8 cellular contexts compared by ENCODE assay signal in genomic region chr5:30040483-30041116, GRCh38.
DNase-seq lines count a peak whose midpoint lies in the region; ATAC-seq, FAIRE-seq and TF ChIP-seq lines count a peak whose summit lies in the region.

No MANE protein-coding gene starts in this region.

- TF ChIP-seq EP300 in SK-N-SH (IDR thresholded peaks at IDR 0.05; ENCODE audit: borderline replicate concordance in 1 of 2, low read depth in 1 of 2, low read length in 1 of 2) = no peak

- peak overlapping the region; percentile 64; the same call in 1 of the 2 replicates for H2AFZ ChIP-seq in SK-N-SH (ENCODE audit: low read depth)

- H3K36me3 ChIP-seq in SK-N-SH (replicated peaks in 1 of 2; ENCODE audit: control insufficient read depth in 1 of 2, insufficient read depth in 2 of 2, low read length in 1 of 2) (no peaks in the 10 kb centered on the region), small intestine (ENCODE audit: control insufficient read depth in 2 of 2, insufficient read depth in 2 of 2, low read length in 2 of 2) (no peaks in the 10 kb centered on the region)

- H3K4me1 ChIP-seq in SK-N-SH (ENCODE audit: control insufficient read depth in 1 of 2, insufficient read depth in 2 of 2, low read depth in 1 of 2, low read length in 1 of 2) (peaks cover 0 to 4% of the 10 kb centered on the region in 2 experiments; a peak in 1 of 4 replicates), small intestine (ENCODE audit: control insufficient read depth in 2 of 2, insufficient read depth in 1 of 2, low read depth in 1 of 2, low read length in 1 of 2) (no peaks in the 10 kb centered on the region)

- no peak overlapping the region for H3K9ac ChIP-seq in SK-N-SH

- H3K9me3 ChIP-seq in SK-N-SH = no peaks in the 10 kb centered on the region
- no peaks in the 10 kb centered on the region for H3K9me3 ChIP-seq in small intestine (ENCODE audit: control insufficient read depth, low read depth)

- ATAC-seq in GM21529 (IDR thresholded peaks at IDR 0.05; ENCODE audit: unreplicated experiment) (peak; percentile 73), GM18502 (IDR thresholded peaks at IDR 0.05; ENCODE audit: poor library complexity, unreplicated experiment) (no peak)

- no peaks in the 10 kb centered on the region for H4K20me1 ChIP-seq in SK-N-SH (ENCODE audit: insufficient read depth)

- POLR2A ChIA-PET in SK-N-SH (lab: Yijun Ruan, JAX) = no interaction called here

- H3K27me3 ChIP-seq in SK-N-SH (ENCODE audit: insufficient read depth) (no peaks in the 10 kb centered on the region), small intestine (ENCODE audit: control insufficient read depth in 2 of 2, insufficient read depth in 2 of 2, low read length in 2 of 2) (no peaks in the 10 kb centered on the region)

- no peaks in the 10 kb centered on the region for H3F3A ChIP-seq in SK-N-SH (replicated peaks; ENCODE audit: insufficient read depth)

- H3K4me2 ChIP-seq in SK-N-SH = no peak overlapping the region

- H3K27ac ChIP-seq in C4-2B (no peak overlapping the region), SK-N-SH (ENCODE audit: low read depth in 2 of 2, low read length in 1 of 2) (no peak overlapping the region), small intestine (ENCODE audit: low read depth in 1 of 2, low read length in 1 of 2) (no peak overlapping the region)

- WGBS in SK-N-SH (ENCODE audit: low lambda C conversion rate) = 3% methylated on average over 6 of the region's 6 CpGs
- WGBS in small intestine, 3 donors = 22 to 29% (median 25%) methylated on average over 6 of the region's 6 CpGs

- TF ChIP-seq RAD21 in SK-N-SH (IDR thresholded peaks at IDR 0.05; ENCODE audit: low read length) = peak; percentile 82

- H3K79me2 ChIP-seq in SK-N-SH (ENCODE audit: insufficient read depth) = no peaks in the 10 kb centered on the region

- H3K4me3 ChIP-seq in SK-N-SH (ENCODE audit: low read depth in 2 of 2, low read length in 1 of 2) (no peak overlapping the region; a peak in 1 of 4 replicates), foreskin fibroblast (ENCODE audit: low read depth in 1 of 2, low read length in 2 of 2) (no peak overlapping the region), small intestine (ENCODE audit: low read depth in 1 of 2, low read length in 2 of 2) (no peak overlapping the region)

- no peak for FAIRE-seq in small intestine (lab: Jason Lieb, UNC)

- DNase-seq in NCI-H1092 treated with DMSO at 0.1 percent for 48 hours (lab: John Stamatoyannopoulos, UW) (peak; percentile 67), SK-N-SH (peak; percentile 50), foreskin fibroblast (no peak), small intestine (peak; percentile 25)
- DNase-seq in effector CD8-positive, alpha-beta T cell (lab: John Stamatoyannopoulos, UW) = no peak

- CTCF ChIA-PET in SK-N-SH (lab: Yijun Ruan, JAX) = interaction anchor here (0.6 to 2.7 kb wide), 33 partner anchors 9 to 1233 kb away, joined by 3 to 32 read pairs (median 4); no protein-coding TSS in a partner anchor

- no peaks in the 10 kb centered on the region for H3K9me2 ChIP-seq in SK-N-SH

- TF ChIP-seq CTCF in C4-2B (conservative IDR thresholded peaks at IDR 0.05) = peak; percentile 92
- TF ChIP-seq CTCF in SK-N-SH (IDR thresholded peaks at IDR 0.05) = peak; percentile 81
- peak; percentile 32 for TF ChIP-seq CTCF in foreskin fibroblast (IDR thresholded peaks at IDR 0.05; ENCODE audit: low read depth, low read length)

TF ChIP-seq in SK-N-SH, 30 proteins besides CTCF, POLR2A, EP300 and RAD21:
- TF ChIP-seq SMC3 (IDR thresholded peaks at IDR 0.05; ENCODE audit: low read depth, low read length) = peak; percentile 52
- no peak for TF ChIP-seq TEAD4 (IDR thresholded peaks at IDR 0.05; ENCODE audit: borderline replicate concordance, insufficient read depth)

Comparison
In these comparisons a context has a peak if more than half of its experiments do, and no peak if none do; other contexts are left out.
1. CTCF ChIP-seq: peak in every context shown above with its lines; median percentile 92 in C4-2B; 81 in SK-N-SH; 32 in foreskin fibroblast.
2. DNase-seq: peak in NCI-H1092 treated with DMSO at 0.1 percent for 48 hours (single experiment), SK-N-SH (single experiment) and small intestine (single experiment); none in foreskin fibroblast (0 of 2) and effector CD8-positive, alpha-beta T cell (single experiment).